In the genomic region with DNA sequence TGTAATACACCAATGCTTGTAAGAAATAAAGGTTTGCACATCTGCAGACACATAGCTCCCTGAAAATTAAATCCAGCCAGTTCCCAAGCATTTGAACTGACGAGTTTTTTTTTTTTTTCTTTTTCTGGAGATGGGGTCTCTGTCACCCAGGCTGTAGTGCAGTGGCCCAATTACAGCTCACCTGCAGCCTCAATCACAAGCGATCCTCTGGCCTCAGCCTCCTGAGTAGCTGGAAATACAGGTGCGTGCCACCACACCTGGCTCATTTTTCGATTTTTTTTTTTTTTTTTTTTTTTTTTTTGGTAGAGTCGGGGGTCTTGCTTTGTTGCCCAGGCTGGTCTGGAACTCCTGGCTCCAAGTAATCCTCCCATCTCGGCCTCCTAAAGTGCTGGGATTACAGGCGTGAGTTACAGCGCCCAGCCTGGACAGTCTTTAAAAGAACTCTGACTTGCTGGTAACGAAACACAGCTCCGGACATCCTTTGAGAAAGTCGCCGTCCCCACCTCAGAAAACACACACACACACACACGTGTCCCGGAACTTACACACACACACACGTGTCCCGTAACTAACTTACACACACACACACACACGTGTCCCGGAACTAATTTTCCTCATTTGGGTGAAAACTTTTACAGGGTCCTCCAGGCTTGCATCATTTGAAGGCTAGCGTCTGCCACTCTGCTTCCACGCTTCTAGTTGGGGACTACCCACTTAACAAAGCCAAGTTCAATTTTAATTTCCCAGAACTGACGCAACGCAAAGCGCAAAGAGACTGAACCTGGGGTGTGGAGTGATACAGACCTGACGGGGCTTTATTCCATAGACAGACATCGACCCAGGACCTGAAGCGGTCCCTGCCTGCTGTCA, we compare ENCODE assay signal across 1 cellular context.
A peak's percentile ranks its signal among the peaks of the same experiment; 100 is the strongest.
TF ChIP-seq lines count a peak whose summit lies in the region.

No MANE protein-coding gene starts in this region.

TF ChIP-seq in H1, 55 proteins besides CTCF, POLR2A, EP300 and RAD21:
- TF ChIP-seq SIN3A (conservative IDR thresholded peaks at IDR 0.05 in 1 of 2, IDR thresholded peaks at IDR 0.05 in 1 of 2; ENCODE audit: low read depth in 1 of 2, low read length in 2 of 2) (peak in 1 of 2 experiments; percentile 44; a peak in 1 of 4 replicates), SP1 (IDR thresholded peaks at IDR 0.05; ENCODE audit: low read depth, low read length) (no peak), SAP30 (IDR thresholded peaks at IDR 0.05; ENCODE audit: insufficient read depth, insufficient replicate concordance, low read length) (peak; percentile 23), HDAC6 (IDR thresholded peaks at IDR 0.05; ENCODE audit: low read depth, low read length) (no peak)
- TF ChIP-seq, protein P1, sequence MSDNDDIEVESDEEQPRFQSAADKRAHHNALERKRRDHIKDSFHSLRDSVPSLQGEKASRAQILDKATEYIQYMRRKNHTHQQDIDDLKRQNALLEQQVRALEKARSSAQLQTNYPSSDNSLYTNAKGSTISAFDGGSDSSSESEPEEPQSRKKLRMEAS (IDR thresholded peaks at IDR 0.05): peak; percentile 46
